In the genomic region with DNA sequence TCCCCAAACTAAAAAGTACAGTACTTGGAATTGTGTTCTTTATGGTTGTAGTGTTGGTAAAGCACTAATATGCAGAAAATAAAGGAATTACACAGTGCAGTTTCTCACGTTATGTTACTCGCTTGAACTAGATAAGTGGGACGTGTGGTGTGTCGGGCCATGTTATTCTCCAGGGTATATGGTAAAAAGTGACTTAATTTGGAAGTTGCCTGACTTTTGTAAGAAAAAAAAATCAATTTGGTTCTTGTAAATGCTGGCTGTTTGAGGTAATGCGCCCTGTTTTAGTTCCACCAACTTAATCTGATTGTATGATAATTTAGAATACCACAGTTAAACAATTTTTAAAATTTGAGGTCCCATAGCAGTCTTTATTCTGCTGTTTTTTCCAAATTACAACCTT, we compare ENCODE assay signal across 9 cellular contexts. TPM values are rescaled to one million over a fixed set of nuclear protein-coding genes. Genes with fewer than 3 reads are reported as not detected.
DNase-seq lines count a peak whose midpoint lies in the region; ATAC-seq and TF ChIP-seq lines count a peak whose summit lies in the region.
"Had no signal": no experiment of that assay in that cellular context is flagged by ENCODE, and none has a peak within 500 bp of the region (broad histone marks: within the 10 kb centered on the region; RNA-seq: fewer than 3 reads in every experiment).

No MANE protein-coding gene starts in this region.

- H3K27ac ChIP-seq in VCaP = peak overlapping the region; percentile 99

- H3K27me3 Mint-ChIP-seq in activated CD4-positive, alpha-beta T cell treated with anti-CD3 and anti-CD28 coated beads for 36 hours = no peaks in the 10 kb centered on the region
- no peaks in the 10 kb centered on the region for H3K27me3 Mint-ChIP-seq in stimulated activated naive B cell treated with anti-CD40 and anti-IgM and Interleukin-4, amounts not matched to agents 10 μg/mL and 1 μg/mL and 100 μg/mL, for 72 hours

- H3K9me3 Mint-ChIP-seq in activated CD4-positive, alpha-beta T cell treated with anti-CD3 and anti-CD28 coated beads for 36 hours (ENCODE audit: low read depth) = no peaks in the 10 kb centered on the region
- no peaks in the 10 kb centered on the region for H3K9me3 Mint-ChIP-seq in stimulated activated naive B cell treated with anti-CD40 and anti-IgM and Interleukin-4, amounts not matched to agents 10 μg/mL and 1 μg/mL and 100 μg/mL, for 72 hours

- H3K4me1 Mint-ChIP-seq in activated CD4-positive, alpha-beta T cell treated with anti-CD3 and anti-CD28 coated beads for 36 hours = peaks cover 31% of the 10 kb centered on the region
- peaks cover 15 to 41% of the 10 kb centered on the region in 2 donors for H3K4me1 Mint-ChIP-seq in stimulated activated naive B cell treated with anti-CD40 and anti-IgM and Interleukin-4, amounts not matched to agents 10 μg/mL and 1 μg/mL and 100 μg/mL, for 72 hours

- H3K27ac Mint-ChIP-seq in activated CD4-positive, alpha-beta T cell treated with anti-CD3 and anti-CD28 coated beads for 36 hours = peak overlapping the region; percentile 98
- H3K27ac Mint-ChIP-seq in stimulated activated naive B cell treated with anti-CD40 and anti-IgM and Interleukin-4, amounts not matched to agents 10 μg/mL and 1 μg/mL and 100 μg/mL, for 72 hours = peak overlapping the region; percentile 95

- H3K36me3 Mint-ChIP-seq in activated CD4-positive, alpha-beta T cell treated with anti-CD3 and anti-CD28 coated beads for 36 hours (ENCODE audit: low read depth) = peaks cover 64% of the 10 kb centered on the region
- H3K36me3 Mint-ChIP-seq in stimulated activated naive B cell treated with anti-CD40 and anti-IgM and Interleukin-4, amounts not matched to agents 10 μg/mL and 1 μg/mL and 100 μg/mL, for 72 hours = peaks cover 52 to 62% of the 10 kb centered on the region in 2 donors

- peak overlapping the region; percentile 91 for H3K4me3 Mint-ChIP-seq in activated CD4-positive, alpha-beta T cell treated with anti-CD3 and anti-CD28 coated beads for 36 hours
- peak overlapping the region; percentile 83 for H3K4me3 Mint-ChIP-seq in stimulated activated naive B cell treated with anti-CD40 and anti-IgM and Interleukin-4, amounts not matched to agents 10 μg/mL and 1 μg/mL and 100 μg/mL, for 72 hours

- H3K4me3 ChIP-seq in fibroblast of villous mesenchyme (ENCODE audit: low read depth, low read length) = peak overlapping the region; percentile 87

- in situ Hi-C loops in KBM-7 (cut with MboI; ENCODE audit: low pct_unique_long_range_greater_than_20kb, low sequenced_read_pairs) = no loop called here

- DNase-seq in activated CD4-positive, alpha-beta T cell treated with anti-CD3 and anti-CD28 coated beads for 36 hours = no peak
- no peak for DNase-seq in activated CD4-positive, alpha-beta T cell treated with anti-CD3 and anti-CD28 coated beads, Interleukin-2, amount 50 U/mL, for 1 hour
- no peak for DNase-seq in fibroblast of villous mesenchyme (ENCODE audit: low read depth)
- no peak for DNase-seq in stimulated activated naive B cell treated with anti-CD40 and anti-IgM and Interleukin-4, amounts not matched to agents 10 μg/mL and 1 μg/mL and 100 μg/mL, for 72 hours
- DNase-seq in AML-193 (lab: John Stamatoyannopoulos, UW) = no peak
- DNase-seq in stimulated activated naive CD4-positive, alpha-beta T cell treated with Interleukin-2 at 50 U/mL for 16 hours (lab: John Stamatoyannopoulos, UW) = no peak
- DNase-seq in KBM-7 = no peak
- DNase-seq: T-helper 9 cell had no signal

- POLR2A ChIA-PET in activated CD4-positive, alpha-beta T cell treated with anti-CD3 and anti-CD28 coated beads for 36 hours (lab: Charles Lee) = interaction anchor here (0.6 to 0.9 kb wide), 2 partner anchors 45 to 105 kb away, joined by 3 read pairs; no protein-coding TSS in a partner anchor

- intact Hi-C loops in activated CD4-positive, alpha-beta T cell treated with anti-CD3 and anti-CD28 coated beads for 36 hours (cut with DNase I, micrococcal nuclease) = loop anchor here in 1 of 2 experiments (5.0 kb wide), 1 partner anchor 1950 kb away; no protein-coding TSS in a partner anchor

- no peak for TF ChIP-seq CTCF in VCaP (conservative IDR thresholded peaks at IDR 0.05)
- TF ChIP-seq CTCF in fibroblast of villous mesenchyme (IDR thresholded peaks at IDR 0.05; ENCODE audit: insufficient read depth, low read depth, low read length) = no peak

- no peak for ATAC-seq in activated CD4-positive, alpha-beta T cell treated with anti-CD3 and anti-CD28 coated beads for 36 hours
- ATAC-seq in stimulated activated naive B cell treated with anti-CD40 and anti-IgM and Interleukin-4, amounts not matched to agents 10 μg/mL and 1 μg/mL and 100 μg/mL, for 72 hours (replicated peaks) = no peak

- CTCF ChIA-PET in activated CD4-positive, alpha-beta T cell treated with anti-CD3 and anti-CD28 coated beads for 36 hours (lab: Charles Lee) = interaction anchor here (0.9 to 1.3 kb wide), 3 partner anchors 34 to 142 kb away, joined by 3 to 11 read pairs (median 6); no protein-coding TSS in a partner anchor

RNA-seq across cellular contexts. Expression of a gene that starts 4.1 kb away (rescaled TPM):
- total RNA-seq in activated CD4-positive, alpha-beta T cell treated with anti-CD3 and anti-CD28 coated beads for 36 hours = 100 to 1,000 TPM; 172 to 181 TPM
- total RNA-seq in fibroblast of villous mesenchyme = 60.2 and 111 TPM in 2 replicates

RNA-seq across cellular contexts. Expression of a gene that starts 44.4 kb away (rescaled TPM):
- total RNA-seq in activated CD4-positive, alpha-beta T cell treated with anti-CD3 and anti-CD28 coated beads for 36 hours = 10 to 100 TPM; 62.4 to 97.9 TPM
- total RNA-seq in fibroblast of villous mesenchyme = 70.0 and 72.5 TPM in 2 replicates
